Comparison of ENCODE assay signal across 8 cellular contexts in genomic region chr9:112754578-112754977, GRCh38. TPM values are rescaled to one million over a fixed set of nuclear protein-coding genes. Genes with fewer than 3 reads are reported as not detected.
DNase-seq lines count a peak whose midpoint lies in the region; ATAC-seq, FAIRE-seq and TF ChIP-seq lines count a peak whose summit lies in the region.

No MANE protein-coding gene starts in this region.

- peak overlapping the region; percentile 13 for H3K4me3 Mint-ChIP-seq in activated naive CD4-positive, alpha-beta T cell treated with anti-CD3 and anti-CD28 coated beads, Interleukin-2, amount 10 ng/mL, durations not matched to agents 7 days and 5 days
- H3K4me3 Mint-ChIP-seq in T-helper 1 cell treated with Interleukin-12 subunit alpha and Interleukin-12 subunit beta and Interleukin-4 antibody, amounts not matched to agents 30 μg/mL and 1 μg/mL, for 36 hours: peak overlapping the region; percentile 50

- H3K9me3 Mint-ChIP-seq in activated naive CD4-positive, alpha-beta T cell treated with anti-CD3 and anti-CD28 coated beads, Interleukin-2, amount 10 ng/mL, durations not matched to agents 7 days and 5 days: no peaks in the 10 kb centered on the region
- no peaks in the 10 kb centered on the region for H3K9me3 Mint-ChIP-seq in T-helper 1 cell treated with Interleukin-12 subunit alpha and Interleukin-12 subunit beta and Interleukin-4 antibody, amounts not matched to agents 30 μg/mL and 1 μg/mL, for 36 hours

- H3K36me3 Mint-ChIP-seq in activated naive CD4-positive, alpha-beta T cell treated with anti-CD3 and anti-CD28 coated beads, Interleukin-2, amount 10 ng/mL, durations not matched to agents 7 days and 5 days: peaks cover 32% of the 10 kb centered on the region
- H3K36me3 Mint-ChIP-seq in T-helper 1 cell treated with Interleukin-12 subunit alpha and Interleukin-12 subunit beta and Interleukin-4 antibody, amounts not matched to agents 30 μg/mL and 1 μg/mL, for 36 hours (ENCODE audit: low read depth): peaks cover 10% of the 10 kb centered on the region

- TF ChIP-seq POLR2A in transverse colon (IDR thresholded peaks at IDR 0.05): no peak

- CTCF ChIA-PET in activated naive CD4-positive, alpha-beta T cell treated with anti-CD3 and anti-CD28 coated beads, Interleukin-2, amount 10 ng/mL, durations not matched to agents 7 days and 5 days (lab: Charles Lee): no interaction called here

- H3K9me3 ChIP-seq in transverse colon: no peaks in the 10 kb centered on the region

- 25 to 44% methylated on average over 1 to 3 of the region's 3 CpGs for WGBS in transverse colon (ENCODE audit: low coverage in 1 of 2), 2 donors

- H3K36me3 ChIP-seq in transverse colon: no peaks in the 10 kb centered on the region

- in situ Hi-C loops in transverse colon (cut with MboI; ENCODE audit: low pct_ligation_motif_present in 1 of 4, low pct_unique_long_range_greater_than_20kb in 1 of 4, low sequenced_read_pairs in 3 of 4): no loop called here

- H3K27ac Mint-ChIP-seq in activated naive CD4-positive, alpha-beta T cell treated with anti-CD3 and anti-CD28 coated beads, Interleukin-2, amount 10 ng/mL, durations not matched to agents 7 days and 5 days: peak overlapping the region; percentile 83
- peak overlapping the region; percentile 62 for H3K27ac Mint-ChIP-seq in T-helper 1 cell treated with Interleukin-12 subunit alpha and Interleukin-12 subunit beta and Interleukin-4 antibody, amounts not matched to agents 30 μg/mL and 1 μg/mL, for 36 hours

- DNase-seq in activated naive CD4-positive, alpha-beta T cell treated with anti-CD3 and anti-CD28 coated beads, Interleukin-2, amount 10 ng/mL, durations not matched to agents 7 days and 5 days: peak; percentile 57
- no peak for DNase-seq in activated naive CD4-positive, alpha-beta T cell treated with anti-CD3 and anti-CD28 coated beads, Interleukin-2, amount 50 U/mL, for 16 hours
- DNase-seq in fibroblast of mammary gland (ENCODE audit: low read depth): peak; percentile 52
- no peak for DNase-seq in transverse colon
- DNase-seq in frontal cortex (ENCODE audit: low spot score in 2 of 2): no peak

- FAIRE-seq in frontal cortex (lab: Jason Lieb, UNC): no peak

- TF ChIP-seq CTCF in fibroblast of mammary gland (conservative IDR thresholded peaks at IDR 0.05; ENCODE audit: control insufficient read depth, insufficient read depth, low read depth, low read length) (no peak), transverse colon (IDR thresholded peaks at IDR 0.05) (no peak)

- peaks cover 26 to 78% (median 54%) of the 10 kb centered on the region in 4 donors for H3K4me1 ChIP-seq in transverse colon

- TF ChIP-seq EP300 in transverse colon (IDR thresholded peaks at IDR 0.05; ENCODE audit: low read depth): no peak

- peaks cover 83% of the 10 kb centered on the region for H3K4me1 Mint-ChIP-seq in activated naive CD4-positive, alpha-beta T cell treated with anti-CD3 and anti-CD28 coated beads, Interleukin-2, amount 10 ng/mL, durations not matched to agents 7 days and 5 days
- peaks cover 67% of the 10 kb centered on the region for H3K4me1 Mint-ChIP-seq in T-helper 1 cell treated with Interleukin-12 subunit alpha and Interleukin-12 subunit beta and Interleukin-4 antibody, amounts not matched to agents 30 μg/mL and 1 μg/mL, for 36 hours (ENCODE audit: low read depth)

- intact Hi-C loops in transverse colon (cut with DNase I; ENCODE audit: low total_unique reads): no loop called here

- H3K27ac ChIP-seq in transverse colon: peak overlapping the region; percentile 70 to 78 (median 76)

- ATAC-seq in GM19463 (IDR thresholded peaks at IDR 0.05; ENCODE audit: unreplicated experiment) (no peak), HG03108 (IDR thresholded peaks at IDR 0.05; ENCODE audit: unreplicated experiment) (no peak)

- H3K4me3 ChIP-seq in fibroblast of mammary gland (ENCODE audit: control insufficient read depth, low read depth, low read length) (no peak overlapping the region), transverse colon (no peak overlapping the region)

- peaks cover 5% of the 10 kb centered on the region for H3K27me3 Mint-ChIP-seq in activated naive CD4-positive, alpha-beta T cell treated with anti-CD3 and anti-CD28 coated beads, Interleukin-2, amount 10 ng/mL, durations not matched to agents 7 days and 5 days
- peaks cover 6% of the 10 kb centered on the region for H3K27me3 Mint-ChIP-seq in T-helper 1 cell treated with Interleukin-12 subunit alpha and Interleukin-12 subunit beta and Interleukin-4 antibody, amounts not matched to agents 30 μg/mL and 1 μg/mL, for 36 hours (ENCODE audit: low read depth)

- no peaks in the 10 kb centered on the region for H3K27me3 ChIP-seq in transverse colon

RNA-seq across cellular contexts. Expression of gene SNX30, which starts 4.0 kb away (rescaled TPM):
- total RNA-seq in transverse colon (10 to 100 TPM; 15.7 to 46.4 (median 45.7) TPM), frontal cortex (20.8 TPM)

RNA-seq across cellular contexts. Expression of gene INIP, which starts 36.7 kb away (rescaled TPM):
- 10 to 100 TPM in 3 of 4 donors, 1 to 10 TPM in 1; 9.6 to 22.9 (median 16.2) TPM for total RNA-seq in transverse colon
- 35.1 TPM for total RNA-seq in frontal cortex

Comparison
In these comparisons a context has a peak if more than half of its experiments do, and no peak if none do; other contexts are left out.
1. DNase-seq: peak in activated naive CD4-positive, alpha-beta T cell treated with anti-CD3 and anti-CD28 coated beads, Interleukin-2, amount 10 ng/mL, durations not matched to agents 7 days and 5 days (single experiment) and fibroblast of mammary gland (single experiment); none in activated naive CD4-positive, alpha-beta T cell treated with anti-CD3 and anti-CD28 coated beads, Interleukin-2, amount 50 U/mL, for 16 hours (single experiment), transverse colon (single experiment) and frontal cortex (0 of 2).